15 cellular contexts compared by ENCODE assay signal in the genomic region with DNA sequence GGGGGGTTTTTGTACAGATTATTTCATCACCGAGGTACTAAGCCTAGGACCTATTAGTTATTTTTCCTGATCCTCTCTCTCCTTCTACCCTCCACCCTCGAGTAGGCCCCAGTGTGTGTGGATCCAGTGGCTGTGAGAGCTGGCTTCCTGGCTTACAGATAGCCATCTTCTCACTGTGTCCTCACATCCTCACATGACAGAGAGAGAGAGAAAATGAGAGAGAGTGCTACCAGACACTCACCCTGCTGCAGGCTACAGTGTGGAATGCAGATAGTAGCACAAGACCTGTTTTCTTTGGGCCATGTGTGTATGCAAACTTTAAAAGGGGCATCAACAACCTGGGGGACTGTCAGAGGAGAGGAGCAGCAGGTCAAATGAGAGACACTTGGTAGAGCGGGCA. TPM values are rescaled to one million over a fixed set of nuclear protein-coding genes. Genes with fewer than 3 reads are reported as not detected.
A peak's percentile ranks its signal among the peaks of the same experiment; 100 is the strongest.
DNase-seq lines count a peak whose midpoint lies in the region; ATAC-seq and TF ChIP-seq lines count a peak whose summit lies in the region.
"Had no signal": no experiment of that assay in that cellular context is flagged by ENCODE, and none has a peak within 500 bp of the region (broad histone marks: within the 10 kb centered on the region; RNA-seq: fewer than 3 reads in every experiment).

No MANE protein-coding gene starts in this region.

- intact Hi-C loops in left cardiac atrium (cut with DNase I) (no loop called here), Right ventricle myocardium superior (cut with DNase I) (no loop called here)
- intact Hi-C loops in activated CD4-positive, alpha-beta memory T cell treated with anti-CD3 and anti-CD28 coated beads for 36 hours (cut with micrococcal nuclease), result no loop called here

- no peak overlapping the region for H3K4me3 Mint-ChIP-seq in type B pancreatic cell
- H3K4me3 Mint-ChIP-seq in activated CD4-positive, alpha-beta memory T cell treated with anti-CD3 and anti-CD28 coated beads for 36 hours, result no peak overlapping the region

- DNase-seq in left cardiac atrium, result no peak
- DNase-seq in Right ventricle myocardium superior, result no peak
- DNase-seq in RPMI7951 (ENCODE audit: low read depth), result peak; percentile 64
- DNase-seq in islet precursor cell, result peak; percentile 84
- no peak for DNase-seq in type B pancreatic cell (ENCODE audit: extremely low spot score, unreplicated experiment)
- DNase-seq in activated CD4-positive, alpha-beta memory T cell treated with anti-CD3 and anti-CD28 coated beads for 36 hours, result no peak
- DNase-seq in medulla oblongata (ENCODE audit: extremely low spot score), result no peak
- DNase-seq in C1 segment of cervical spinal cord (lab: John Stamatoyannopoulos, UW), result no peak
- DNase-seq: 8988T, HCEC 1CT, NCI-H1105 treated with DMSO at 0.1 percent for 48 hours, NCI-H187, SHP77 treated with DMSO at 0.1 percent for 48 hours had no signal

- CTCF ChIA-PET in activated CD4-positive, alpha-beta memory T cell treated with anti-CD3 and anti-CD28 coated beads for 36 hours (lab: Charles Lee), result no interaction called here

- POLR2A ChIA-PET in activated CD4-positive, alpha-beta memory T cell treated with anti-CD3 and anti-CD28 coated beads for 36 hours (lab: Charles Lee), result no interaction called here

- H3K36me3 Mint-ChIP-seq in type B pancreatic cell, result no peaks in the 10 kb centered on the region
- H3K36me3 Mint-ChIP-seq in activated CD4-positive, alpha-beta memory T cell treated with anti-CD3 and anti-CD28 coated beads for 36 hours, result no peaks in the 10 kb centered on the region

- H3K27ac Mint-ChIP-seq in type B pancreatic cell, result peak overlapping the region; percentile 50
- no peak overlapping the region for H3K27ac Mint-ChIP-seq in activated CD4-positive, alpha-beta memory T cell treated with anti-CD3 and anti-CD28 coated beads for 36 hours

- H3K27me3 Mint-ChIP-seq in type B pancreatic cell, result peaks cover 26% of the 10 kb centered on the region
- peaks cover 23% of the 10 kb centered on the region for H3K27me3 Mint-ChIP-seq in activated CD4-positive, alpha-beta memory T cell treated with anti-CD3 and anti-CD28 coated beads for 36 hours

- H3K4me1 Mint-ChIP-seq in type B pancreatic cell (ENCODE audit: unreplicated experiment), result peaks cover 6% of the 10 kb centered on the region
- no peaks in the 10 kb centered on the region for H3K4me1 Mint-ChIP-seq in activated CD4-positive, alpha-beta memory T cell treated with anti-CD3 and anti-CD28 coated beads for 36 hours (ENCODE audit: low read depth)

- no peaks in the 10 kb centered on the region for H3K9me3 Mint-ChIP-seq in type B pancreatic cell
- H3K9me3 Mint-ChIP-seq in activated CD4-positive, alpha-beta memory T cell treated with anti-CD3 and anti-CD28 coated beads for 36 hours, result no peaks in the 10 kb centered on the region

- TF ChIP-seq CTCF in type B pancreatic cell (conservative IDR thresholded peaks at IDR 0.05), result no peak

- ATAC-seq in left cardiac atrium (peak; percentile 26 to 56), Right ventricle myocardium superior (ENCODE audit: poor library complexity) (no peak)
- ATAC-seq: Panc1 had no signal

RNA-seq across cellular contexts. Expression of gene KCNK3, which starts 9.5 kb away (rescaled TPM):
- total RNA-seq in left cardiac atrium, result 10 to 100 TPM; 30.9 to 35.4 TPM
- total RNA-seq in Right ventricle myocardium superior, result 2.7 TPM
- total RNA-seq in RPMI7951 (2014; rRNA removed; shearing (Covaris generic)), result 1.1 and 2.3 TPM in 2 replicates
- total RNA-seq in type B pancreatic cell (ENCODE audit: low replicate concordance), result 2.7 and 7.7 TPM in 2 replicates
- total RNA-seq in activated CD4-positive, alpha-beta memory T cell treated with anti-CD3 and anti-CD28 coated beads for 36 hours, result not detected
- total RNA-seq: G401 had no signal

Comparison
In these comparisons a context has a peak if more than half of its experiments do, and no peak if none do; other contexts are left out.
1. DNase-seq: peak in RPMI7951 (single experiment) and islet precursor cell (single experiment); none in left cardiac atrium (single experiment), Right ventricle myocardium superior (single experiment), type B pancreatic cell (single experiment), activated CD4-positive, alpha-beta memory T cell treated with anti-CD3 and anti-CD28 coated beads for 36 hours (single experiment), medulla oblongata (single experiment) and C1 segment of cervical spinal cord (0 of 14).